In the genomic region with DNA sequence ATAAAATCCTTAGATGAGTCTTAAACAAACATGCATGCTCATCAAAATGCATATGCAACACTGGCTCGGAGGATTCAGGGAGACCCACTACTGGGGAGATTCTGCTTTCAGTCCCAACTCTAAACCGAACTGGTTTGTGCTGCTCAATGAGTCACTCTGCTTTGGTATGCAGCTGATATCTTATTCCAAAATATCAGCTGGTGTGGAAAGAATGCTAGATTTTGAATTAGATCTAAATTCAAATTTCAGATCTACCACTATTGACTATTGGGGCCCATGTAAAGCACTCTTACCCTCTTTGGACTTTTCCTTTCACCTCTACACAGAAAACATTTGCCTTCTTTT, we compare ENCODE assay signal across 14 cellular contexts.
"Had no signal": no experiment of that assay in that cellular context is flagged by ENCODE, and none has a peak within 500 bp of the region (broad histone marks: within the 10 kb centered on the region; RNA-seq: fewer than 3 reads in every experiment).

No MANE protein-coding gene starts in this region.

- FAIRE-seq: islet of Langerhans had no signal

- H3K4me3 ChIP-seq: testis had no signal

- H3K27me3 ChIP-seq: testis had no signal

- H3K4me1 ChIP-seq: testis had no signal

- H3K9me3 ChIP-seq: testis had no signal

- ATAC-seq: activated naive CD8-positive, alpha-beta T cell treated with anti-CD3 and anti-CD28 coated beads, Interleukin-2, amount 50 U/mL, for 24 hours; left lobe of liver; natural killer cell treated with Interleukin-12 subunit alpha and Interleukin-12 subunit beta and Interleukin-15 and Interleukin-18, amount 100 ng/mL, for 72 hours; stimulated activated naive CD8-positive, alpha-beta T cell treated with anti-CD3 and anti-CD28 coated beads, Interleukin-15, amount 100 ng/mL, for 72 hours had no signal

- H3K27ac ChIP-seq: testis had no signal

- DNase-seq: activated CD4-positive, alpha-beta T cell treated with anti-CD3 and anti-CD28 coated beads, Interleukin-2, amount 50 U/mL, for 48 hours; activated CD4-positive, CD25-positive, alpha-beta regulatory T cell treated with anti-CD3 and anti-CD28 coated beads, Interleukin-2, amount 50 U/mL, for 72 hours; activated naive CD4-positive, alpha-beta T cell; activated naive CD8-positive, alpha-beta T cell treated with anti-CD3 and anti-CD28 coated beads, Interleukin-2, amount 50 U/mL, for 24 hours; cerebellar nuclear complex; endodermal cell; glutamatergic neuron; occipital lobe; stimulated activated CD4-positive, alpha-beta T cell treated with anti-CD3 and anti-CD28 coated beads, Interleukin-4, amount 100 ng/mL, for 4 hours; stimulated activated naive CD8-positive, alpha-beta T cell treated with anti-CD3 and anti-CD28 coated beads, Interleukin-15, amount 100 ng/mL, for 72 hours; testis had no signal
